In the genomic region with DNA sequence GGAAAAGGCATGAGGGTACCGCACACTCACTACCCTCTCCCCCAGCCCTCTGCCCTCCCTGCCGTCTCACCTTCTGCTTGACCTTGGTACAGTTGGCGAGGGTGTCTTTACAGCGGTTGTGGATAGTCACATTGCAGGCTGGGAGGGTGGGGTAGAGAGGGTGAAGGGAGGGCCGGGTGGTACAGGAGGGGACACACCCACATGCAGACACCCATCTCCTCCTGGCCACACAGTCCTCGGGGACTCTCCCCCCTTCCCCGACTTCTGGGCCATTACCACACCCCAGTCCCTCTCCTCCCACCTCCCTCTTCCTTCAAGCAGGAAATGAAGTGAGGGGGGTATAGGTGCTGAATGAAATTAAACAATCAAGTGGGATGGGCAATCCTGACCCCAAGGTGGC, we compare ENCODE assay signal across 9 cellular contexts. TPM values are rescaled to one million over a fixed set of nuclear protein-coding genes. Genes with fewer than 3 reads are reported as not detected.
DNase-seq lines count a peak whose midpoint lies in the region; ATAC-seq and TF ChIP-seq lines count a peak whose summit lies in the region.
"Had no signal": no experiment of that assay in that cellular context is flagged by ENCODE, and none has a peak within 500 bp of the region (broad histone marks: within the 10 kb centered on the region; RNA-seq: fewer than 3 reads in every experiment).

No MANE protein-coding gene starts in this region.

- no peaks in the 10 kb centered on the region for H3K27me3 ChIP-seq in uterus

- no peak for ATAC-seq in naive B cell (ENCODE audit: low read depth in 2 of 2)
- ATAC-seq in GM18502 (IDR thresholded peaks at IDR 0.05; ENCODE audit: poor library complexity, unreplicated experiment) = no peak

- H3K27me3 Mint-ChIP-seq in activated naive CD4-positive, alpha-beta T cell treated with anti-CD3 and anti-CD28 coated beads, Interleukin-2, amount 50 U/mL, for 24 hours = no peaks in the 10 kb centered on the region
- H3K27me3 Mint-ChIP-seq in naive B cell = no peaks in the 10 kb centered on the region

- TF ChIP-seq CTCF in uterus (IDR thresholded peaks at IDR 0.05) = no peak

- H3K9me3 ChIP-seq in uterus = no peaks in the 10 kb centered on the region

- no peaks in the 10 kb centered on the region for H3K36me3 ChIP-seq in uterus

- peaks cover 6 to 49% of the 10 kb centered on the region in 2 donors for H3K4me1 ChIP-seq in uterus

- H3K4me3 ChIP-seq in uterus = no peak overlapping the region

- H3K27ac Mint-ChIP-seq in activated naive CD4-positive, alpha-beta T cell treated with anti-CD3 and anti-CD28 coated beads, Interleukin-2, amount 50 U/mL, for 24 hours = peak overlapping the region; percentile 81
- H3K27ac Mint-ChIP-seq in naive B cell = peak overlapping the region in 5 of 6 donors; percentile 79 to 97 (median 93)

- H3K27ac ChIP-seq in cingulate gyrus (ENCODE audit: low read depth, low read length) (peak overlapping the region; percentile 81), uterus (peak overlapping the region; percentile 79 to 88)

- peak overlapping the region; percentile 70 for H3K4me3 Mint-ChIP-seq in activated naive CD4-positive, alpha-beta T cell treated with anti-CD3 and anti-CD28 coated beads, Interleukin-2, amount 50 U/mL, for 24 hours
- H3K4me3 Mint-ChIP-seq in naive B cell = peak overlapping the region in 6 of 8 donors; percentile 43 to 93 (median 68)

- peaks cover 61% of the 10 kb centered on the region for H3K4me1 Mint-ChIP-seq in activated naive CD4-positive, alpha-beta T cell treated with anti-CD3 and anti-CD28 coated beads, Interleukin-2, amount 50 U/mL, for 24 hours
- peaks cover 68 to 75% (median 73%) of the 10 kb centered on the region in 3 donors for H3K4me1 Mint-ChIP-seq in naive B cell

- peaks cover 13% of the 10 kb centered on the region for H3K36me3 Mint-ChIP-seq in activated naive CD4-positive, alpha-beta T cell treated with anti-CD3 and anti-CD28 coated beads, Interleukin-2, amount 50 U/mL, for 24 hours
- peaks cover 7 to 57% of the 10 kb centered on the region in 2 donors for H3K36me3 Mint-ChIP-seq in naive B cell

- no peaks in the 10 kb centered on the region for H3K9me3 Mint-ChIP-seq in activated naive CD4-positive, alpha-beta T cell treated with anti-CD3 and anti-CD28 coated beads, Interleukin-2, amount 50 U/mL, for 24 hours
- H3K9me3 Mint-ChIP-seq in naive B cell = no peaks in the 10 kb centered on the region

- no peak for DNase-seq in activated naive CD4-positive, alpha-beta T cell treated with anti-CD3 and anti-CD28 coated beads, Interleukin-2, amount 50 U/mL, for 16 hours
- DNase-seq in naive B cell (no peak), uterus (no peak), cerebellar nuclear complex (lab: John Stamatoyannopoulos, UW) (no peak), NCI-H69 (lab: John Stamatoyannopoulos, UW) (no peak)
- DNase-seq: activated CD4-positive, alpha-beta T cell treated with anti-CD3 and anti-CD28 coated beads, Interleukin-2, amount 50 U/mL, for 1 hour had no signal

- intact Hi-C loops in uterus (cut with DNase I; ENCODE audit: low total_unique reads) = no loop called here

- TF ChIP-seq POLR2A in uterus (IDR thresholded peaks at IDR 0.05) = no peak

RNA-seq across cellular contexts. Expression of a gene that starts 11.6 kb away (rescaled TPM):
- polyA plus RNA-seq in naive B cell (ENCODE audit: low read depth in 6 of 6) = 10 to 100 TPM in 5 of 6 donors, 1 to 10 TPM in 1; 6.9 to 48.4 (median 27.7) TPM
- total RNA-seq in uterus = 100 to 1,000 TPM in 1 of 4 donors, 10 to 100 TPM in 3; 59.4 to 178 (median 72.8) TPM

RNA-seq across cellular contexts. Expression of a gene that starts 25.3 kb away (rescaled TPM):
- polyA plus RNA-seq in naive B cell (ENCODE audit: low read depth in 6 of 6) = 1 to 10 TPM in 1 of 6 donors, under 1 TPM in 2, not detected in 3; 0.21 to 1.2 (median 0.36) TPM
- not detected for total RNA-seq in uterus

RNA-seq across cellular contexts. Expression of a gene that starts 32.5 kb away (rescaled TPM):
- 10 to 100 TPM in 1 of 6 donors, 1 to 10 TPM in 5; 5.5 to 10.7 (median 7.2) TPM for polyA plus RNA-seq in naive B cell (ENCODE audit: low read depth in 6 of 6)
- 100 to 1,000 TPM in 1 of 4 donors, 10 to 100 TPM in 3; 28.8 to 139 (median 64.2) TPM for total RNA-seq in uterus

RNA-seq across cellular contexts. Expression of a gene that starts 54.0 kb away (rescaled TPM):
- 100 to 1,000 TPM; 243 to 278 (median 256) TPM for polyA plus RNA-seq in naive B cell (ENCODE audit: low read depth in 6 of 6)
- 100 to 1,000 TPM in 3 of 4 donors, 10 to 100 TPM in 1; 97.6 to 474 (median 227) TPM for total RNA-seq in uterus

RNA-seq across cellular contexts. Expression of a gene that starts 55.6 kb away (rescaled TPM):
- 10 to 100 TPM in 5 of 6 donors, 1 to 10 TPM in 1; 5.2 to 30.0 (median 20.9) TPM for polyA plus RNA-seq in naive B cell (ENCODE audit: low read depth in 6 of 6)
- total RNA-seq in uterus = 10 to 100 TPM; 12.8 to 65.6 (median 41.8) TPM
